In the genomic region with DNA sequence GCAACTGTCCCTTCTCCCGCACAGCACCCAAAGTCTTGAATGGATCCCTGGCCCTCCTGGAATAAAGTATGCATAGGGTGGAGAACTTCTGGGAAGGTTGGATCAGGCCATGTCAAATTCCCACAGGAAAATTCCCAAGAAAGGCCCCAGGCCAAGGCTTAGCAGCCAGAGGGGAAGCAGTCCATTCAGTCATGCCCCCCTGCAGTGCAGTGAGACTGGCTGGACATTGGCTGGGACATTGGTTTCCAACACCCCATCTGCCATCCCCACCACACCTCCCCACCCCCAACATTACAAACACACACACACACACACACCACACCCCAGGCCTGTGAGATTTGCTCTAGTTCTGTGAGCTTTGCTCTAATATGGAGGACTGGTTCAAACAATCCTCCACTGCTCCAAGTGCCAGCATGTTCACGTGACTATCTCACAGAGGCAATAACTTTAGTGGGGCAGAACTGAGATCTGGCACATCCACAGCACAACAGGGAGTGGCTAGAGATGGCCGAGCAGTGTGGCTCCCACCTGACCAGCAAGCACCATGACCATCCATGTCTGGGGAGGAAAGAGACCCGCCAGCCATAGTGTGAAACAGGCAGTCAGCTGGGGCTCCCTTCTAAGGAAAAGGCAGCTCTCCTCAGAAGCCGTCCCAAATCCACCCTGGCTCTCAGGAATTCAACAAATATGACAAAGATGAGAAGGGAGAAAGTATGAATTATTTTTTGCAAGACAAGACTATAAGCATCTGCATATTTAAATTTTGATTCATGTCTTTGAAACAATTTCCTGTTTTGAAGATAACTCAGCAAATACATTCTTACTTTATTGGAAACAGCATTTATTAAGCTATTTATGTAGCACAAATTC, we compare ENCODE assay signal across 29 cellular contexts. TPM values are rescaled to one million over a fixed set of nuclear protein-coding genes. Genes with fewer than 3 reads are reported as not detected.
A peak's percentile ranks its signal among the peaks of the same experiment; 100 is the strongest.
DNase-seq lines count a peak whose midpoint lies in the region; ATAC-seq, FAIRE-seq and TF ChIP-seq lines count a peak whose summit lies in the region.
"Had no signal": no experiment of that assay in that cellular context is flagged by ENCODE, and none has a peak within 500 bp of the region (broad histone marks: within the 10 kb centered on the region; RNA-seq: fewer than 3 reads in every experiment).

No MANE protein-coding gene starts in this region.

- TF ChIP-seq CTCF in Peyer's patch (IDR thresholded peaks at IDR 0.05), result no peak

- peak; percentile 13 for DNase-seq in activated CD8-positive, alpha-beta memory T cell treated with anti-CD3 and anti-CD28 coated beads for 24 hours
- no peak for DNase-seq in activated CD8-positive, alpha-beta memory T cell treated with anti-CD3 and anti-CD28 coated beads, Interleukin-2, amount 50 U/mL, for 4 hours
- DNase-seq in RCC 7860 (ENCODE audit: low spot score) (peak; percentile 48), glomerular visceral epithelial cell (ENCODE audit: extremely low spot score) (peak; percentile 43), NCI-H748 (lab: John Stamatoyannopoulos, UW; ENCODE audit: unreplicated experiment) (no peak), Peyer's patch (no peak)
- DNase-seq: activated CD8-positive, alpha-beta T cell treated with anti-CD3 and anti-CD28 coated beads for 36 hours; activated naive CD4-positive, alpha-beta T cell treated with anti-CD3 and anti-CD28 coated beads, Interleukin-2, amount 10 ng/mL, durations not matched to agents 7 days and 5 days; activated T-cell treated with anti-CD3 and anti-CD28 coated beads, Interleukin-2, amount 50 U/mL, for 4 hours; central memory CD4-positive, alpha-beta T cell; COR-L47; dorsolateral prefrontal cortex; immature natural killer cell; KG1; left lung; NCI-H1694 treated with DMSO at 0.1 percent for 48 hours; NCI-H774; SHP77 treated with DMSO at 0.1 percent for 48 hours; stimulated activated CD4-positive, alpha-beta T cell treated with anti-CD3 and anti-CD28 coated beads, Interleukin-4, amount 100 ng/mL, for 4 hours; tibial artery had no signal

- peaks cover 4% of the 10 kb centered on the region for H3K4me1 ChIP-seq in urinary bladder (ENCODE audit: insufficient read depth)
- no peaks in the 10 kb centered on the region for H3K4me1 ChIP-seq in Peyer's patch
- H3K4me1 ChIP-seq: HAP-1, neural progenitor cell had no signal

- no peaks in the 10 kb centered on the region for H3K27me3 ChIP-seq in Peyer's patch
- H3K27me3 ChIP-seq: dorsolateral prefrontal cortex, hepatocyte, left lung, neural progenitor cell, tibial artery had no signal

- no peak for TF ChIP-seq POLR2A in Peyer's patch (IDR thresholded peaks at IDR 0.05)

- ATAC-seq in HG02571 (IDR thresholded peaks at IDR 0.05; ENCODE audit: unreplicated experiment), result no peak
- ATAC-seq: left lung had no signal

- H3K4me3 ChIP-seq in urinary bladder (ENCODE audit: low read depth, low read length) (no peak overlapping the region), Peyer's patch (no peak overlapping the region)
- H3K4me3 ChIP-seq: dorsolateral prefrontal cortex, HAP-1, hepatocyte, left lung, neural progenitor cell, tibial artery had no signal

- no peak for FAIRE-seq in RCC 7860 (lab: Jason Lieb, UNC)
- FAIRE-seq: GM18507 had no signal

- WGBS in urinary bladder, result 76% methylated on average over 5 of the region's 5 CpGs

- no peaks in the 10 kb centered on the region for H3K36me3 ChIP-seq in urinary bladder (ENCODE audit: insufficient read depth)
- no peaks in the 10 kb centered on the region for H3K36me3 ChIP-seq in Peyer's patch
- H3K36me3 ChIP-seq: HAP-1, left lung, neural progenitor cell, tibial artery had no signal

- H3K27ac ChIP-seq in urinary bladder (ENCODE audit: low read depth), result peak overlapping the region; percentile 59
- peak overlapping the region in 1 of 4 donors; percentile 53 for H3K27ac ChIP-seq in Peyer's patch
- H3K27ac ChIP-seq: 22Rv1, neural progenitor cell, tibial artery had no signal

- H3K9me3 ChIP-seq in Peyer's patch, result no peaks in the 10 kb centered on the region
- H3K9me3 ChIP-seq: HAP-1, left lung, tibial artery had no signal

RNA-seq across cellular contexts. Expression of gene FAM170B, which starts 6.7 kb away (rescaled TPM):
- total RNA-seq in urinary bladder (not detected), Peyer's patch (not detected)
- polyA plus RNA-seq in urinary bladder, result not detected
- total RNA-seq: activated CD8-positive, alpha-beta T cell treated with anti-CD3 and anti-CD28 coated beads for 36 hours; activated T-cell treated with anti-CD3 and anti-CD28 coated beads, Interleukin-2, amount 50 U/mL, for 4 hours; hepatocyte had no signal
- polyA plus RNA-seq: BJ, hepatocyte, immature natural killer cell had no signal

RNA-seq across cellular contexts. Expression of gene VSTM4, which starts 25.2 kb away (rescaled TPM):
- 60.2 TPM for total RNA-seq in urinary bladder
- 18.7 TPM for polyA plus RNA-seq in urinary bladder
- 1 to 10 TPM; 1.7 to 4.7 (median 3.8) TPM for total RNA-seq in Peyer's patch
- total RNA-seq: OCI-LY7 had no signal

RNA-seq across cellular contexts. Expression of gene TMEM273, which starts 47.6 kb away (rescaled TPM):
- total RNA-seq in urinary bladder (14.4 TPM), Peyer's patch (10 to 100 TPM in 2 of 4 donors, 1 to 10 TPM in 2; 2.7 to 16.2 (median 10.2) TPM)
- 27.3 TPM for polyA plus RNA-seq in urinary bladder
- polyA plus RNA-seq: BJ, hepatocyte had no signal

Comparison
In these comparisons a context has a peak if more than half of its experiments do, and no peak if none do; other contexts are left out.
1. DNase-seq: peak in activated CD8-positive, alpha-beta memory T cell treated with anti-CD3 and anti-CD28 coated beads for 24 hours (single experiment), RCC 7860 (single experiment) and glomerular visceral epithelial cell (single experiment); none in activated CD8-positive, alpha-beta memory T cell treated with anti-CD3 and anti-CD28 coated beads, Interleukin-2, amount 50 U/mL, for 4 hours (single experiment), NCI-H748 (single experiment) and Peyer's patch (0 of 3).
2. RNA of gene VSTM4, which starts 25.2 kb away (total RNA-seq): 60.2 TPM in urinary bladder (single experiment); 1.7 to 4.7 TPM in Peyer's patch; every median in the first group is over 10 times any median in the second.